ENCODE assay signal across 11 cellular contexts in genomic region chr11:62575837-62576236, GRCh38. TPM values are rescaled to one million over a fixed set of nuclear protein-coding genes. Genes with fewer than 3 reads are reported as not detected.
A peak's percentile ranks its signal among the peaks of the same experiment; 100 is the strongest.
DNase-seq lines count a peak whose midpoint lies in the region; ATAC-seq and TF ChIP-seq lines count a peak whose summit lies in the region.
"Had no signal": no experiment of that assay in that cellular context is flagged by ENCODE, and none has a peak within 500 bp of the region (broad histone marks: within the 10 kb centered on the region; RNA-seq: fewer than 3 reads in every experiment).

No MANE protein-coding gene starts in this region.

- intact Hi-C loops in Calu3 (cut with micrococcal nuclease; ENCODE audit: unreplicated experiment), result no loop called here
- intact Hi-C loops in gastrocnemius medialis (cut with DNase I; ENCODE audit: low total_unique reads), result no loop called here

- peak overlapping the region; percentile 68 to 90 for H3K4me3 ChIP-seq in foreskin fibroblast (ENCODE audit: low read depth in 1 of 2, low read length in 2 of 2)
- H3K4me3 ChIP-seq in gastrocnemius medialis, result peak overlapping the region in 2 of 4 donors; percentile 7 to 57

- H3K9me3 ChIP-seq in T-helper 17 cell (ENCODE audit: control insufficient read depth, low read length, poor library complexity, severe bottlenecking) (no peaks in the 10 kb centered on the region), gastrocnemius medialis (no peaks in the 10 kb centered on the region)
- H3K9me3 ChIP-seq: MG63 had no signal

- no peaks in the 10 kb centered on the region for H3K27me3 ChIP-seq in gastrocnemius medialis
- H3K27me3 ChIP-seq: dorsolateral prefrontal cortex, MG63 had no signal

- in situ Hi-C loops in gastrocnemius medialis (cut with MboI; ENCODE audit: low sequenced_read_pairs in 4 of 4), result no loop called here

- H3K27ac Mint-ChIP-seq in Calu3 (ENCODE audit: unreplicated experiment), result peak overlapping the region; percentile 99
- H3K27ac Mint-ChIP-seq in T-helper 17 cell, result no peak overlapping the region

- peak overlapping the region; percentile 96 for H3K4me3 Mint-ChIP-seq in Calu3 (ENCODE audit: low read depth, unreplicated experiment)
- peak overlapping the region; percentile 99 for H3K4me3 Mint-ChIP-seq in T-helper 17 cell

- no peaks in the 10 kb centered on the region for H3K27me3 Mint-ChIP-seq in Calu3 (ENCODE audit: unreplicated experiment)
- H3K27me3 Mint-ChIP-seq in T-helper 17 cell, result no peaks in the 10 kb centered on the region

- H3K27ac ChIP-seq in gastrocnemius medialis, result peak overlapping the region; percentile 56 to 93 (median 90)

- peaks cover 36 to 45% of the 10 kb centered on the region in 2 donors for H3K4me1 ChIP-seq in gastrocnemius medialis

- BruUV-seq in Calu3 (replicated peaks; lab: Mats Ljungman, UMichigan), result no TSS peak

- TF ChIP-seq POLR2A in gastrocnemius medialis (IDR thresholded peaks at IDR 0.05), result no peak

- peaks cover 0 to 41% of the 10 kb centered on the region in 2 donors for H3K36me3 ChIP-seq in gastrocnemius medialis

- H3K9me3 Mint-ChIP-seq in Calu3 (ENCODE audit: low read depth, unreplicated experiment), result no peaks in the 10 kb centered on the region

- CTCF ChIA-PET in Calu3 (lab: Charles Lee), result no interaction called here

- DNase-seq in Calu3, result no peak
- DNase-seq in T-helper 17 cell, result no peak
- DNase-seq in foreskin fibroblast, result no peak
- DNase-seq in gastrocnemius medialis, result no peak
- DNase-seq in AG08395 (ENCODE audit: low spot score), result no peak
- DNase-seq in effector CD8-positive, alpha-beta T cell (lab: John Stamatoyannopoulos, UW), result no peak
- no peak for DNase-seq in stimulated activated naive CD4-positive, alpha-beta T cell treated with Interleukin-2 at 50 U/mL for 16 hours (lab: John Stamatoyannopoulos, UW)
- DNase-seq in foreskin melanocyte, result no peak
- DNase-seq: activated CD4-positive, alpha-beta T cell treated with anti-CD3 and anti-CD28 coated beads for 4 hours; MG63 had no signal

- H3K36me3 Mint-ChIP-seq in Calu3 (ENCODE audit: insufficient read depth, unreplicated experiment), result peaks cover 69% of the 10 kb centered on the region
- peaks cover 16% of the 10 kb centered on the region for H3K36me3 Mint-ChIP-seq in T-helper 17 cell (ENCODE audit: low read depth)

- ATAC-seq in T-helper 17 cell (no peak), gastrocnemius medialis (no peak)

- H3K4me1 Mint-ChIP-seq in Calu3 (ENCODE audit: low read depth, unreplicated experiment) (peaks cover 49% of the 10 kb centered on the region), T-helper 17 cell (peaks cover 41% of the 10 kb centered on the region)

- TF ChIP-seq CTCF in Calu3 (IDR thresholded peaks at IDR 0.05; ENCODE audit: unreplicated experiment) (no peak), foreskin fibroblast (IDR thresholded peaks at IDR 0.05; ENCODE audit: low read depth, low read length) (no peak), gastrocnemius medialis (IDR thresholded peaks at IDR 0.05 in 4 of 5, conservative IDR thresholded peaks at IDR 0.05 in 1 of 5) (no peak)

RNA-seq across cellular contexts. Expression of gene EEF1G, which starts 2.1 kb away (rescaled TPM):
- 970 and 1,189 TPM in 2 replicates for total RNA-seq in Calu3 (2022)
- 1,000 to 10,000 TPM; 1,954 to 1,984 TPM for total RNA-seq in T-helper 17 cell
- total RNA-seq in gastrocnemius medialis, result 1,000 to 10,000 TPM; 1,797 to 2,946 (median 1,897) TPM

RNA-seq across cellular contexts. Expression of gene TUT1, which starts 15.5 kb away (rescaled TPM):
- total RNA-seq in Calu3 (2022), result 21.9 and 26.3 TPM in 2 replicates
- total RNA-seq in T-helper 17 cell, result 10 to 100 TPM; 20.9 to 23.2 TPM
- total RNA-seq in gastrocnemius medialis, result 10 to 100 TPM in 3 of 4 donors, 1 to 10 TPM in 1; 7.8 to 15.7 (median 11.7) TPM

RNA-seq across cellular contexts. Expression of gene MTA2, which starts 25.8 kb away (rescaled TPM):
- total RNA-seq in Calu3 (2022) (90.4 and 97.2 TPM in 2 replicates), T-helper 17 cell (100 to 1,000 TPM; 140 to 175 TPM), gastrocnemius medialis (10 to 100 TPM; 28.0 to 47.1 (median 31.7) TPM)

RNA-seq across cellular contexts. Expression of gene AHNAK, which starts 29.2 kb away (rescaled TPM):
- total RNA-seq in Calu3 (2022), result 246 and 253 TPM in 2 replicates
- total RNA-seq in T-helper 17 cell, result 100 to 1,000 TPM; 692 to 863 TPM
- 1,000 to 10,000 TPM in 1 of 4 donors, 100 to 1,000 TPM in 3; 374 to 1,261 (median 571) TPM for total RNA-seq in gastrocnemius medialis

RNA-seq across cellular contexts. Expression of gene EML3, which starts 36.7 kb away (rescaled TPM):
- 43.3 and 51.4 TPM in 2 replicates for total RNA-seq in Calu3 (2022)
- total RNA-seq in T-helper 17 cell, result 100 to 1,000 TPM; 169 to 174 TPM
- total RNA-seq in gastrocnemius medialis, result 1 to 10 TPM; 4.7 to 7.9 (median 7.0) TPM
